Comparison of ENCODE assay signal across 17 cellular contexts in the genomic region with DNA sequence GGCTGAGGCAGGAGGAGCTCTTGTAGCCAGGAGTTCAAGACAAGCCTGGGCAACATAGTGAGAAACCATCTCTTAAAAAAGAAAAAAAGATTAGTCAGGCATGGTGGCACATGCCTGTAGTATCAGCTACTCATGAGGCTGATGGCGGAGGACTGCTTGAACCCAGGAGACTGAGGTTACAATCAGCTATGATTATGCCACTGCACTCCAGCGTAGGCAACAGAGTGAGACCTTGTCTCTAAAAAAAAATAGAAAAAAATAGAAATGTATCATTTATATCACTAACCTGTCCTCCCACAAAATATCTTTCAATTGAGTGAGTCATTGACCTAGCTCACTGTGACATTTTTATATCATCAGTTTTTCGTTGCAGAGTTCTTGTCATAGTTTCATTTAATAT.
"Had no signal": no experiment of that assay in that cellular context is flagged by ENCODE, and none has a peak within 500 bp of the region (broad histone marks: within the 10 kb centered on the region; RNA-seq: fewer than 3 reads in every experiment).

No MANE protein-coding gene starts in this region.

- H3K27me3 Mint-ChIP-seq: naive B cell, progenitor cell of endocrine pancreas had no signal

- H3K27ac ChIP-seq: heart right ventricle, pancreas, right lobe of liver, testis, tibial nerve, upper lobe of right lung, vagina had no signal

- DNase-seq: effector memory CD4-positive, alpha-beta T cell; heart right ventricle; hypothalamus; kidney glomerular epithelial cell; mesendoderm; naive B cell; occipital lobe; pancreas; right lobe of liver; testis; upper lobe of right lung had no signal

- ATAC-seq: esophagus mucosa, heart right ventricle, pancreas, right lobe of liver, upper lobe of right lung had no signal

- H3K9me3 Mint-ChIP-seq: naive B cell; nephron; stimulated activated naive CD8-positive, alpha-beta T cell treated with anti-CD3 and anti-CD28 coated beads, Interleukin-15, Interleukin-2, amounts not matched to agents 100 ng/mL and 50 ng/mL, for 24 hours had no signal

- H3K4me3 Mint-ChIP-seq: naive B cell; nephron; stimulated activated naive CD8-positive, alpha-beta T cell treated with anti-CD3 and anti-CD28 coated beads, Interleukin-15, Interleukin-2, amounts not matched to agents 100 ng/mL and 50 ng/mL, for 24 hours had no signal

- H3K36me3 Mint-ChIP-seq: naive B cell had no signal

- H3K27ac Mint-ChIP-seq: naive B cell; nephron; progenitor cell of endocrine pancreas; stimulated activated naive CD8-positive, alpha-beta T cell treated with anti-CD3 and anti-CD28 coated beads, Interleukin-15, Interleukin-2, amounts not matched to agents 100 ng/mL and 50 ng/mL, for 24 hours had no signal

- H3K4me1 Mint-ChIP-seq: nephron had no signal
